23 cellular contexts compared by ENCODE assay signal in genomic region chr7:158868754-158869410, GRCh38. TPM values are rescaled to one million over a fixed set of nuclear protein-coding genes. Genes with fewer than 3 reads are reported as not detected.
DNase-seq lines count a peak whose midpoint lies in the region; ATAC-seq, FAIRE-seq and TF ChIP-seq lines count a peak whose summit lies in the region.
"Had no signal": no experiment of that assay in that cellular context is flagged by ENCODE, and none has a peak within 500 bp of the region (broad histone marks: within the 10 kb centered on the region; RNA-seq: fewer than 3 reads in every experiment).

No MANE protein-coding gene starts in this region.

- H3K27me3 Mint-ChIP-seq in nephron (ENCODE audit: low read depth) = no peaks in the 10 kb centered on the region
- H3K27me3 Mint-ChIP-seq: dendritic cell treated with granulocyte-macrophage colony-stimulating factor and Interleukin-4, amounts not matched to agents 40 ng/mL and 50 ng/mL, for 4 days had no signal

- H3K9me3 ChIP-seq in HEK293 (ENCODE audit: control insufficient read depth, insufficient read depth, low read depth, low read length) (no peaks in the 10 kb centered on the region), right lobe of liver (no peaks in the 10 kb centered on the region)

- peaks cover 35% of the 10 kb centered on the region for H3K4me1 Mint-ChIP-seq in nephron
- H3K4me1 Mint-ChIP-seq in stimulated activated effector memory CD8-positive, alpha-beta T cell treated with anti-CD3 and anti-CD28 coated beads, Interleukin-12 subunit alpha, Interleukin-12 subunit beta, amount 100 ng/mL, for 72 hours = peaks cover 27% of the 10 kb centered on the region

- H3K27ac Mint-ChIP-seq in nephron = peak overlapping the region in 2 of 3 experiments; percentile 4 to 51
- H3K27ac Mint-ChIP-seq in stimulated activated effector memory CD8-positive, alpha-beta T cell treated with anti-CD3 and anti-CD28 coated beads, Interleukin-12 subunit alpha, Interleukin-12 subunit beta, amount 100 ng/mL, for 72 hours = no peak overlapping the region
- H3K27ac Mint-ChIP-seq: dendritic cell treated with granulocyte-macrophage colony-stimulating factor and Interleukin-4, amounts not matched to agents 40 ng/mL and 50 ng/mL, for 4 days had no signal

- H3K9me3 Mint-ChIP-seq in nephron = no peaks in the 10 kb centered on the region
- no peaks in the 10 kb centered on the region for H3K9me3 Mint-ChIP-seq in stimulated activated effector memory CD8-positive, alpha-beta T cell treated with anti-CD3 and anti-CD28 coated beads, Interleukin-12 subunit alpha, Interleukin-12 subunit beta, amount 100 ng/mL, for 72 hours
- H3K9me3 Mint-ChIP-seq: activated T-cell treated with anti-CD3 and anti-CD28 coated beads, Interleukin-2, amount 50 U/mL, for 4 hours; dendritic cell treated with granulocyte-macrophage colony-stimulating factor and Interleukin-4, amounts not matched to agents 40 ng/mL and 50 ng/mL, for 4 days had no signal

- no peak overlapping the region for H3K4me3 Mint-ChIP-seq in nephron
- no peak overlapping the region for H3K4me3 Mint-ChIP-seq in stimulated activated effector memory CD8-positive, alpha-beta T cell treated with anti-CD3 and anti-CD28 coated beads, Interleukin-12 subunit alpha, Interleukin-12 subunit beta, amount 100 ng/mL, for 72 hours
- H3K4me3 Mint-ChIP-seq: activated T-cell treated with anti-CD3 and anti-CD28 coated beads, Interleukin-2, amount 50 U/mL, for 4 hours; dendritic cell treated with granulocyte-macrophage colony-stimulating factor and Interleukin-4, amounts not matched to agents 40 ng/mL and 50 ng/mL, for 4 days had no signal

- FAIRE-seq in D721Med (lab: Jason Lieb, UNC) = no peak
- FAIRE-seq: GM12891 had no signal

- H3K4me3 ChIP-seq in HEK293 (ENCODE audit: low read depth, low read length) (no peak overlapping the region), right lobe of liver (no peak overlapping the region)
- H3K4me3 ChIP-seq: skin epidermis had no signal

- DNase-seq in D721Med (ENCODE audit: insufficient read length, low spot score) (peak; percentile 63), right lobe of liver (no peak), NCI-H2081 (lab: John Stamatoyannopoulos, UW) (no peak)
- no peak for DNase-seq in stimulated activated effector memory CD8-positive, alpha-beta T cell treated with anti-CD3 and anti-CD28 coated beads, Interleukin-12 subunit alpha, Interleukin-12 subunit beta, amount 100 ng/mL, for 72 hours (ENCODE audit: low spot score in 2 of 2)
- DNase-seq: activated CD4-positive, alpha-beta T cell treated with anti-CD3 and anti-CD28 coated beads, Interleukin-2, amount 50 U/mL, for 4 hours; activated naive CD4-positive, alpha-beta T cell treated with anti-CD3 and anti-CD28 coated beads, Interleukin-2, amount 50 U/mL, for 16 hours; activated T-cell treated with anti-CD3 and anti-CD28 coated beads, Interleukin-2, amount 50 U/mL, for 4 hours; COR-L47; erythroblast; GDM1; NCI-H1436; NCI-H345; RPMI8226; stimulated activated CD4-positive, alpha-beta T cell treated with anti-CD3 and anti-CD28 coated beads, Interleukin-2, amount 100 ng/mL, for 48 hours; substantia nigra; SW 1271 had no signal

- POLR2A ChIA-PET in HEK293 (lab: Yijun Ruan, JAX) = no interaction called here

- H3K4me1 ChIP-seq in HEK293 (ENCODE audit: control insufficient read depth, insufficient read depth, low read length) (no peaks in the 10 kb centered on the region), right lobe of liver (peaks cover 0 to 12% (median 5%) of the 10 kb centered on the region in 4 donors)

- H3K36me3 ChIP-seq in HEK293 (ENCODE audit: control insufficient read depth in 2 of 2, insufficient read depth in 1 of 2, low read length in 2 of 2) = peaks cover 8 to 25% of the 10 kb centered on the region in 2 experiments; a peak in 2 of 3 replicates
- no peaks in the 10 kb centered on the region for H3K36me3 ChIP-seq in right lobe of liver

- no peak for ATAC-seq in right lobe of liver
- ATAC-seq in GM21423 (IDR thresholded peaks at IDR 0.05; ENCODE audit: unreplicated experiment) = no peak
- ATAC-seq in stimulated activated effector memory CD8-positive, alpha-beta T cell treated with anti-CD3 and anti-CD28 coated beads, Interleukin-12 subunit alpha, Interleukin-12 subunit beta, amount 100 ng/mL, for 72 hours = no peak
- ATAC-seq: activated T-cell treated with anti-CD3 and anti-CD28 coated beads, Interleukin-2, amount 50 U/mL, for 4 hours had no signal

- peaks cover 19% of the 10 kb centered on the region for H3K36me3 Mint-ChIP-seq in nephron (ENCODE audit: low read depth)
- peaks cover 29% of the 10 kb centered on the region for H3K36me3 Mint-ChIP-seq in stimulated activated effector memory CD8-positive, alpha-beta T cell treated with anti-CD3 and anti-CD28 coated beads, Interleukin-12 subunit alpha, Interleukin-12 subunit beta, amount 100 ng/mL, for 72 hours

- no peaks in the 10 kb centered on the region for H3K27me3 ChIP-seq in right lobe of liver

- intact Hi-C loops in right lobe of liver (cut with DNase I) = no loop called here

- no peak for TF ChIP-seq POLR2A in right lobe of liver (IDR thresholded peaks at IDR 0.05)

- H3K27ac ChIP-seq in HEK293 (ENCODE audit: extremely low read depth, low read depth, low read length) (no peak overlapping the region), angular gyrus (ENCODE audit: low read depth, low read length) (peak overlapping the region; percentile 69), right lobe of liver (no peak overlapping the region)

- 100% methylated on average over 3 of the region's 8 CpGs for WGBS in right lobe of liver (ENCODE audit: insufficient coverage, low coverage, low lambda C conversion rate, missing lambda C conversion rate)

- CTCF ChIA-PET in HEK293 (lab: Yijun Ruan, JAX) = interaction anchor here (1.1 to 1.3 kb wide), 2 partner anchors 16 to 222 kb away, joined by 3 to 5 read pairs; no protein-coding TSS in a partner anchor

- TF ChIP-seq CTCF in D721Med (IDR thresholded peaks at IDR 0.05; ENCODE audit: insufficient read depth, missing control alignments) (no peak), HEK293 (tag by site-specific recombination; IDR thresholded peaks at IDR 0.05) (no peak), nephron (IDR thresholded peaks at IDR 0.05; ENCODE audit: unreplicated experiment in 3 of 3) (no peak), right lobe of liver (IDR thresholded peaks at IDR 0.05) (no peak)

TF ChIP-seq in HEK293, 187 proteins besides CTCF, POLR2A, EP300 and RAD21:
- TF ChIP-seq INSM2 (tag by site-specific recombination; IDR thresholded peaks at IDR 0.05) = no peak
- TF ChIP-seq IKZF3 (tag by site-specific recombination; IDR thresholded peaks at IDR 0.05) = no peak
- peak; percentile 34 for TF ChIP-seq ZIC2 (tag by site-specific recombination; IDR thresholded peaks at IDR 0.05)
TF ChIP-seq in HEK293: peak in this region for 1.

RNA-seq across cellular contexts. Expression of gene DYNC2I1, which starts 12.5 kb away (rescaled TPM):
- total RNA-seq in right lobe of liver = 1 to 10 TPM; 3.5 to 6.6 (median 4.6) TPM

RNA-seq across cellular contexts. Expression of gene ESYT2, which starts 39.6 kb away (rescaled TPM):
- total RNA-seq in right lobe of liver = 10 to 100 TPM; 19.7 to 28.7 (median 24.2) TPM
